In the genomic region with DNA sequence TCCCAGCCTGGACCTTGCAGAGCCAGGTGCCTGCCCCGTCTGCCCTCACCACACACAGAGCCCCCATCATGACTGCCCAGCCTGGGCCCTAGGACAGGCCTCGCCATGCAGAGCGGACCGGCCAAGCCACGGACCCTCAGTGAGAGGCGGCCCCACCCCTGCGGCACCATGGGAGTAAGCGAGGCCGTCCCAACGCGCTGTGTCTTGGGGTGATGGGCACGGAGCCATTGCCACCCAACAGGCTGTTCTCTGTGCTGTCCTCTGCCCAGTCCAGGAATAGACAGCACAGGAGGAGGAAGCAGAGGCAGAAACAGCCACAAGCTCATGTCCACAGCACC, we compare ENCODE assay signal across 1 cellular context.
TF ChIP-seq lines count a peak whose summit lies in the region.

No MANE protein-coding gene starts in this region.

TF ChIP-seq in HCT116, 20 proteins besides CTCF, POLR2A, EP300 and RAD21 (continued from another document):
- TF ChIP-seq, protein P1, sequence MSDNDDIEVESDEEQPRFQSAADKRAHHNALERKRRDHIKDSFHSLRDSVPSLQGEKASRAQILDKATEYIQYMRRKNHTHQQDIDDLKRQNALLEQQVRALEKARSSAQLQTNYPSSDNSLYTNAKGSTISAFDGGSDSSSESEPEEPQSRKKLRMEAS (IDR thresholded peaks at IDR 0.05), result no peak
- no peak for TF ChIP-seq CEBPB (IDR thresholded peaks at IDR 0.05; ENCODE audit: low read depth)
- no peak for TF ChIP-seq YY1 (IDR thresholded peaks at IDR 0.05; ENCODE audit: extremely low read depth, insufficient replicate concordance, low read depth, low read length)
